Comparison of ENCODE assay signal across 19 cellular contexts in genomic region chr13:34772881-34773280, GRCh38.
A peak's percentile ranks its signal among the peaks of the same experiment; 100 is the strongest.
DNase-seq lines count a peak whose midpoint lies in the region; ATAC-seq, FAIRE-seq and TF ChIP-seq lines count a peak whose summit lies in the region.
"Had no signal": no experiment of that assay in that cellular context is flagged by ENCODE, and none has a peak within 500 bp of the region (broad histone marks: within the 10 kb centered on the region; RNA-seq: fewer than 3 reads in every experiment).

No MANE protein-coding gene starts in this region.

- no peak overlapping the region for H3K4me3 Mint-ChIP-seq in activated T-cell treated with anti-CD3 and anti-CD28 coated beads, Interleukin-2, amount 50 U/mL, for 4 hours
- H3K4me3 Mint-ChIP-seq: B cell; CD8-positive, alpha-beta T cell; GM23338; IgD-negative memory B cell had no signal

- H3K36me3 Mint-ChIP-seq in activated T-cell treated with anti-CD3 and anti-CD28 coated beads, Interleukin-2, amount 50 U/mL, for 4 hours (ENCODE audit: insufficient read depth): no peaks in the 10 kb centered on the region
- H3K36me3 Mint-ChIP-seq: CD8-positive, alpha-beta T cell; IgD-negative memory B cell had no signal

- DNase-seq in D721Med (ENCODE audit: insufficient read length, low spot score) (no peak), DMS53 treated with DMSO at 0.1 percent for 48 hours (lab: John Stamatoyannopoulos, UW; ENCODE audit: unreplicated experiment) (peak; percentile 71), NCI-H69 (lab: John Stamatoyannopoulos, UW) (peak; percentile 54), SHP77 (lab: John Stamatoyannopoulos, UW) (peak; percentile 58 to 81), GM13977 (ENCODE audit: low spot score) (no peak)
- no peak for DNase-seq in activated T-cell treated with anti-CD3 and anti-CD28 coated beads, Interleukin-2, amount 50 U/mL, for 4 hours
- DNase-seq: Calu3; CD8-positive, alpha-beta T cell; DMS 273 treated with DMSO at 0.1 percent for 48 hours; DMS79; GDM1; HCEC 1CT had no signal

- no peaks in the 10 kb centered on the region for H3K27me3 Mint-ChIP-seq in activated T-cell treated with anti-CD3 and anti-CD28 coated beads, Interleukin-2, amount 50 U/mL, for 4 hours (ENCODE audit: low read depth)
- H3K27me3 Mint-ChIP-seq: B cell, IgD-negative memory B cell had no signal

- in situ Hi-C loops in GM13977 (cut with MboI; ENCODE audit: low pct_unique_long_range_greater_than_20kb, low sequenced_read_pairs, unreplicated experiment): no loop called here

- TF ChIP-seq CTCF in D721Med (IDR thresholded peaks at IDR 0.05; ENCODE audit: insufficient read depth, missing control alignments) (no peak), GM13977 (IDR thresholded peaks at IDR 0.05; ENCODE audit: extremely low read depth, insufficient read depth, missing control alignments) (no peak)

- H3K9me3 Mint-ChIP-seq in activated T-cell treated with anti-CD3 and anti-CD28 coated beads, Interleukin-2, amount 50 U/mL, for 4 hours: peaks cover 3% of the 10 kb centered on the region
- H3K9me3 Mint-ChIP-seq: CD8-positive, alpha-beta T cell; GM23338 had no signal

- ATAC-seq in activated T-cell treated with anti-CD3 and anti-CD28 coated beads, Interleukin-2, amount 50 U/mL, for 4 hours: no peak
- no peak for ATAC-seq in HG02981 (IDR thresholded peaks at IDR 0.05; ENCODE audit: unreplicated experiment)
- ATAC-seq: CD8-positive, alpha-beta T cell; GM23338 had no signal

- H3K4me1 Mint-ChIP-seq in activated T-cell treated with anti-CD3 and anti-CD28 coated beads, Interleukin-2, amount 50 U/mL, for 4 hours (ENCODE audit: low read depth): no peaks in the 10 kb centered on the region
- H3K4me1 Mint-ChIP-seq: B cell, IgD-negative memory B cell had no signal

- FAIRE-seq in D721Med (lab: Jason Lieb, UNC): peak; percentile 64
- FAIRE-seq: GM12892, H54, HTR-8/SVneo had no signal

Comparison
In these comparisons a context has a peak if more than half of its experiments do, and no peak if none do; other contexts are left out.
1. DNase-seq: peak in DMS53 treated with DMSO at 0.1 percent for 48 hours (single experiment), NCI-H69 (single experiment) and SHP77 (2 of 2); none in D721Med (single experiment), GM13977 (single experiment) and activated T-cell treated with anti-CD3 and anti-CD28 coated beads, Interleukin-2, amount 50 U/mL, for 4 hours (single experiment).